In genomic region chr3:53009826-53010539, GRCh38 we compare ENCODE assay signal across 16 cellular contexts. TPM values are rescaled to one million over a fixed set of nuclear protein-coding genes. Genes with fewer than 3 reads are reported as not detected.
DNase-seq lines count a peak whose midpoint lies in the region; ATAC-seq and TF ChIP-seq lines count a peak whose summit lies in the region.
"Had no signal": no experiment of that assay in that cellular context is flagged by ENCODE, and none has a peak within 500 bp of the region (broad histone marks: within the 10 kb centered on the region; RNA-seq: fewer than 3 reads in every experiment).

No MANE protein-coding gene starts in this region.

- H4K20me1 ChIP-seq in OCI-LY7 (ENCODE audit: insufficient read depth, low read length), result no peaks in the 10 kb centered on the region

- H3K9me3 Mint-ChIP-seq in CD4-positive, alpha-beta memory T cell, result peaks cover 0 to 2% (median 0%) of the 10 kb centered on the region in 8 donors
- H3K9me3 Mint-ChIP-seq: activated B cell treated with CpG ODN at 0.5 μM for 24 hours had no signal

- H3K9me3 ChIP-seq in CD4-positive, alpha-beta memory T cell (ENCODE audit: control insufficient read depth in 1 of 2, low read length in 2 of 2), result no peaks in the 10 kb centered on the region
- H3K9me3 ChIP-seq in OCI-LY7 (ENCODE audit: low read length) (no peaks in the 10 kb centered on the region), left lung (no peaks in the 10 kb centered on the region), ascending aorta (no peaks in the 10 kb centered on the region)
- H3K9me3 ChIP-seq: thoracic aorta had no signal

- peaks cover 29 to 64% (median 40%) of the 10 kb centered on the region in 4 donors for H3K4me1 Mint-ChIP-seq in CD4-positive, alpha-beta memory T cell

- no peaks in the 10 kb centered on the region for H3K79me2 ChIP-seq in OCI-LY7 (ENCODE audit: insufficient read depth, low read depth, low read length)

- no peaks in the 10 kb centered on the region for H3K27me3 ChIP-seq in CD4-positive, alpha-beta memory T cell (ENCODE audit: insufficient read depth, low read length)
- no peaks in the 10 kb centered on the region for H3K27me3 ChIP-seq in left lung
- H3K27me3 ChIP-seq in ascending aorta, result no peaks in the 10 kb centered on the region

- no peaks in the 10 kb centered on the region for H3K36me3 ChIP-seq in CD4-positive, alpha-beta memory T cell (ENCODE audit: insufficient read depth, low read length)
- H3K36me3 ChIP-seq in OCI-LY7 (ENCODE audit: insufficient read depth, low read length) (no peaks in the 10 kb centered on the region), left lung (no peaks in the 10 kb centered on the region), ascending aorta (no peaks in the 10 kb centered on the region)
- H3K36me3 ChIP-seq: thoracic aorta had no signal

- H3K4me2 ChIP-seq in OCI-LY7 (ENCODE audit: low read length), result no peak overlapping the region

- POLR2A ChIA-PET in CD4-positive, alpha-beta memory T cell (lab: Charles Lee; ENCODE audit: partially characterized antibody), result interaction anchor here (1.2 kb wide), 1 partner anchor 17 kb away, joined by 4 read pairs; no protein-coding TSS in a partner anchor
- POLR2A ChIA-PET in OCI-LY7 (lab: Charles Lee), result interaction anchor here (0.8 to 1.2 kb wide), 2 partner anchors 17 to 29 kb away, joined by 3 to 8 read pairs; no protein-coding TSS in a partner anchor

- H3K36me3 Mint-ChIP-seq in CD4-positive, alpha-beta memory T cell, result peaks cover 18 to 24% of the 10 kb centered on the region in 2 donors

- H3K4me3 Mint-ChIP-seq in CD4-positive, alpha-beta memory T cell, result peak overlapping the region in 2 of 8 donors; percentile 52 to 53
- H3K4me3 Mint-ChIP-seq: activated B cell treated with CpG ODN at 0.5 μM for 24 hours had no signal

- no peaks in the 10 kb centered on the region for H3K9me2 ChIP-seq in OCI-LY7 (ENCODE audit: insufficient read depth, low read length)

- H3K4me3 ChIP-seq in CD4-positive, alpha-beta memory T cell (ENCODE audit: low read length in 2 of 2), result no peak overlapping the region
- H3K4me3 ChIP-seq in OCI-LY7 (ENCODE audit: low read depth, low read length, poor library complexity, severe bottlenecking) (no peak overlapping the region), left lung (no peak overlapping the region), ascending aorta (no peak overlapping the region)
- H3K4me3 ChIP-seq: skin epidermis, thoracic aorta had no signal

- ATAC-seq in left lung, result peak; percentile 22
- no peak for ATAC-seq in HG03159 (IDR thresholded peaks at IDR 0.05; ENCODE audit: unreplicated experiment)

- no peak overlapping the region for H3K27ac ChIP-seq in CD4-positive, alpha-beta memory T cell (ENCODE audit: low read depth, low read length)
- no peak overlapping the region for H3K27ac ChIP-seq in OCI-LY7 (ENCODE audit: low read depth, low read length, poor library complexity, severe bottlenecking)
- no peak overlapping the region for H3K27ac ChIP-seq in left lung
- H3K27ac ChIP-seq in ascending aorta, result no peak overlapping the region
- H3K27ac ChIP-seq: skin epidermis, thoracic aorta had no signal

- TF ChIP-seq CTCF in GM10266 (IDR thresholded peaks at IDR 0.05; ENCODE audit: control insufficient read depth, insufficient read depth, low read depth, missing control alignments) (no peak), OCI-LY7 (conservative IDR thresholded peaks at IDR 0.05; ENCODE audit: low read length) (no peak), left lung (IDR thresholded peaks at IDR 0.05) (no peak), ascending aorta (IDR thresholded peaks at IDR 0.05) (no peak)

- H3K27me3 Mint-ChIP-seq in CD4-positive, alpha-beta memory T cell, result no peaks in the 10 kb centered on the region
- H3K27me3 Mint-ChIP-seq: activated B cell treated with CpG ODN at 0.5 μM for 24 hours had no signal

- intact Hi-C loops in CD4-positive, alpha-beta memory T cell (cut with micrococcal nuclease), result no loop called here
- intact Hi-C loops in OCI-LY7 (cut with micrococcal nuclease; ENCODE audit: unreplicated experiment), result no loop called here
- intact Hi-C loops in left lung (cut with DNase I), result no loop called here
- intact Hi-C loops in ascending aorta (cut with DNase I), result no loop called here

- H3K4me1 ChIP-seq in CD4-positive, alpha-beta memory T cell (ENCODE audit: insufficient read depth, low read length), result peaks cover 5% of the 10 kb centered on the region
- H3K4me1 ChIP-seq in OCI-LY7 (ENCODE audit: insufficient read depth, low read length, poor library complexity, severe bottlenecking) (no peaks in the 10 kb centered on the region), left lung (no peaks in the 10 kb centered on the region), ascending aorta (no peaks in the 10 kb centered on the region)

- no TSS peak for BruUV-seq in OCI-LY7 (replicated peaks; lab: Mats Ljungman, UMichigan)

- DNase-seq in CD4-positive, alpha-beta memory T cell, result no peak
- peak; percentile 23 for DNase-seq in GM10266 (ENCODE audit: extremely low spot score)
- peak; percentile 4 for DNase-seq in OCI-LY7 (ENCODE audit: low spot score)
- no peak for DNase-seq in left lung
- no peak for DNase-seq in mucosa of gallbladder (ENCODE audit: low spot score)
- DNase-seq in ascending aorta (ENCODE audit: low spot score in 2 of 2), result no peak
- DNase-seq: activated B cell treated with CpG ODN at 0.5 μM for 24 hours; activated effector memory CD4-positive, alpha-beta T cell treated with anti-CD3 and anti-CD28 coated beads, Interleukin-2, amount 50 U/mL, for 16 hours; aorta; C1 segment of cervical spinal cord; hippocampal formation; NCI-H2107; stimulated activated CD4-positive, alpha-beta T cell treated with anti-CD3 and anti-CD28 coated beads, Interleukin-4, amount 100 ng/mL, for 4 hours had no signal

- no peak overlapping the region for H2AFZ ChIP-seq in OCI-LY7 (ENCODE audit: low read length)

- peak overlapping the region in 4 of 7 donors; percentile 2 to 34 (median 22) for H3K27ac Mint-ChIP-seq in CD4-positive, alpha-beta memory T cell
- H3K27ac Mint-ChIP-seq: activated B cell treated with CpG ODN at 0.5 μM for 24 hours had no signal

- CTCF ChIA-PET in CD4-positive, alpha-beta memory T cell (lab: Charles Lee; ENCODE audit: partially characterized antibody), result interaction anchor here (0.6 to 1.2 kb wide), 3 partner anchors 13 to 44 kb away, joined by 3 to 4 read pairs (median 3); no protein-coding TSS in a partner anchor
- CTCF ChIA-PET in OCI-LY7 (lab: Charles Lee; ENCODE audit: unreplicated experiment), result no interaction called here

RNA-seq across cellular contexts. Expression of gene SFMBT1, which starts 35.9 kb away (rescaled TPM):
- total RNA-seq in CD4-positive, alpha-beta memory T cell, result 10 to 100 TPM; 49.3 to 50.8 TPM
- polyA plus RNA-seq in CD4-positive, alpha-beta memory T cell, result 10 to 100 TPM; 19.8 to 27.8 TPM
- 8.0 and 18.1 TPM in 2 replicates for total RNA-seq in OCI-LY7 (2014; rRNA removed; shearing (Covaris generic))
- 12.9 and 15.5 TPM in 2 replicates for total RNA-seq in OCI-LY7 (2022)
- 10 to 100 TPM in 1 of 2 donors, 1 to 10 TPM in 1; 9.7 to 12.9 TPM for total RNA-seq in left lung
- 22.0 TPM for total RNA-seq in mucosa of gallbladder
- 1.4 TPM for total RNA-seq in ascending aorta

Comparison
In these comparisons a context has a peak if more than half of its experiments do, and no peak if none do; other contexts are left out.
1. DNase-seq: peak in GM10266 (single experiment) and OCI-LY7 (single experiment); none in CD4-positive, alpha-beta memory T cell (0 of 5), left lung (0 of 2), mucosa of gallbladder (single experiment) and ascending aorta (0 of 2).